ENCODE assay signal across 10 cellular contexts in genomic region chr1:11690132-11690668, GRCh38. TPM values are rescaled to one million over a fixed set of nuclear protein-coding genes. Genes with fewer than 3 reads are reported as not detected.
A peak's percentile ranks its signal among the peaks of the same experiment; 100 is the strongest.
DNase-seq lines count a peak whose midpoint lies in the region; ATAC-seq, FAIRE-seq and TF ChIP-seq lines count a peak whose summit lies in the region.
"Had no signal": no experiment of that assay in that cellular context is flagged by ENCODE, and none has a peak within 500 bp of the region (broad histone marks: within the 10 kb centered on the region; RNA-seq: fewer than 3 reads in every experiment).

No MANE protein-coding gene starts in this region.

- peaks cover 40% of the 10 kb centered on the region for H3K27me3 ChIP-seq in bronchial epithelial cell (ENCODE audit: control insufficient read depth, insufficient read depth, low read length)

- no peaks in the 10 kb centered on the region for H3K9me3 Mint-ChIP-seq in neural crest cell

- peak overlapping the region; percentile 62 for H3K4me3 ChIP-seq in Jurkat, Clone E6-1 (ENCODE audit: low read length)
- H3K4me3 ChIP-seq in bronchial epithelial cell (ENCODE audit: low read depth, low read length), result no peak overlapping the region

- peak; percentile 18 for FAIRE-seq in bronchial epithelial cell (lab: Jason Lieb, UNC)

- peaks cover 42% of the 10 kb centered on the region for H3K27me3 Mint-ChIP-seq in neural crest cell (ENCODE audit: low read depth)

- peak overlapping the region; percentile 93 for H3K4me3 Mint-ChIP-seq in neural crest cell

- H3K27ac Mint-ChIP-seq in neural crest cell (ENCODE audit: unreplicated experiment), result peak overlapping the region; percentile 91

- TF ChIP-seq CTCF in bronchial epithelial cell (IDR thresholded peaks at IDR 0.05; ENCODE audit: insufficient read depth, low read length, severe bottlenecking) (no peak), neural crest cell (conservative IDR thresholded peaks at IDR 0.05) (peak; percentile 32)

- no peaks in the 10 kb centered on the region for H3K36me3 Mint-ChIP-seq in neural crest cell (ENCODE audit: low read depth)

- peaks cover 22% of the 10 kb centered on the region for H3K4me1 Mint-ChIP-seq in neural crest cell

- peak; percentile 65 for DNase-seq in NCI-H2171 treated with DMSO at 0.1 percent for 48 hours (lab: John Stamatoyannopoulos, UW)
- no peak for DNase-seq in NCI-H2171 (lab: John Stamatoyannopoulos, UW)
- no peak for DNase-seq in Jurkat, Clone E6-1 (ENCODE audit: low read depth, low spot score)
- no peak for DNase-seq in bronchial epithelial cell (ENCODE audit: low read depth)
- DNase-seq in neural crest cell (ENCODE audit: low read depth, low spot score), result no peak
- DNase-seq in islet precursor cell, result no peak
- DNase-seq in HK-2 (ENCODE audit: unreplicated experiment), result no peak
- DNase-seq: ACHN, left cardiac atrium had no signal

- no peak for ATAC-seq in GM19035 (IDR thresholded peaks at IDR 0.05; ENCODE audit: unreplicated experiment)
- ATAC-seq: left cardiac atrium had no signal

- no peaks in the 10 kb centered on the region for H3K36me3 ChIP-seq in bronchial epithelial cell (ENCODE audit: control insufficient read depth, insufficient read depth, low read length)

RNA-seq across cellular contexts. Expression of gene DRAXIN, which starts 1.3 kb away (rescaled TPM):
- 1.4 TPM for polyA plus RNA-seq in Jurkat, Clone E6-1 (2012; ENCODE audit: insufficient read depth, insufficient read length)
- not detected in 2 replicates for total RNA-seq in bronchial epithelial cell
- total RNA-seq in neural crest cell, result 9.7 TPM in 2 replicates

RNA-seq across cellular contexts. Expression of gene MAD2L2, which starts 9.3 kb away (rescaled TPM):
- 178 TPM for polyA plus RNA-seq in Jurkat, Clone E6-1 (2012; ENCODE audit: insufficient read depth, insufficient read length)
- 41.6 and 44.5 TPM in 2 replicates for total RNA-seq in bronchial epithelial cell
- total RNA-seq in neural crest cell, result 106 and 111 TPM in 2 replicates

RNA-seq across cellular contexts. Expression of gene FBXO6, which starts 26.2 kb away (rescaled TPM):
- polyA plus RNA-seq in Jurkat, Clone E6-1 (2012; ENCODE audit: insufficient read depth, insufficient read length), result 16.1 TPM
- 13.2 and 14.2 TPM in 2 replicates for total RNA-seq in bronchial epithelial cell
- 1.2 and 1.5 TPM in 2 replicates for total RNA-seq in neural crest cell

RNA-seq across cellular contexts. Expression of gene FBXO44, which starts 35.5 kb away (rescaled TPM):
- polyA plus RNA-seq in Jurkat, Clone E6-1 (2012; ENCODE audit: insufficient read depth, insufficient read length), result 31.7 TPM
- total RNA-seq in bronchial epithelial cell (9.0 and 14.7 TPM in 2 replicates), neural crest cell (9.7 and 10.7 TPM in 2 replicates)

RNA-seq across cellular contexts. Expression of gene FBXO2, which starts 36.0 kb away (rescaled TPM):
- polyA plus RNA-seq in Jurkat, Clone E6-1 (2012; ENCODE audit: insufficient read depth, insufficient read length), result 2.0 TPM
- total RNA-seq in bronchial epithelial cell (49.5 and 75.7 TPM in 2 replicates), neural crest cell (0.30 and 0.61 TPM in 2 replicates)

Comparison
In these comparisons a context has a peak if more than half of its experiments do, and no peak if none do; other contexts are left out.
1. RNA of gene DRAXIN, which starts 1.3 kb away (total RNA-seq): 9.7 TPM in neural crest cell; not detected in bronchial epithelial cell; every median in the first group is over 10 times any median in the second.